ENCODE assay signal across 8 cellular contexts in the genomic region with DNA sequence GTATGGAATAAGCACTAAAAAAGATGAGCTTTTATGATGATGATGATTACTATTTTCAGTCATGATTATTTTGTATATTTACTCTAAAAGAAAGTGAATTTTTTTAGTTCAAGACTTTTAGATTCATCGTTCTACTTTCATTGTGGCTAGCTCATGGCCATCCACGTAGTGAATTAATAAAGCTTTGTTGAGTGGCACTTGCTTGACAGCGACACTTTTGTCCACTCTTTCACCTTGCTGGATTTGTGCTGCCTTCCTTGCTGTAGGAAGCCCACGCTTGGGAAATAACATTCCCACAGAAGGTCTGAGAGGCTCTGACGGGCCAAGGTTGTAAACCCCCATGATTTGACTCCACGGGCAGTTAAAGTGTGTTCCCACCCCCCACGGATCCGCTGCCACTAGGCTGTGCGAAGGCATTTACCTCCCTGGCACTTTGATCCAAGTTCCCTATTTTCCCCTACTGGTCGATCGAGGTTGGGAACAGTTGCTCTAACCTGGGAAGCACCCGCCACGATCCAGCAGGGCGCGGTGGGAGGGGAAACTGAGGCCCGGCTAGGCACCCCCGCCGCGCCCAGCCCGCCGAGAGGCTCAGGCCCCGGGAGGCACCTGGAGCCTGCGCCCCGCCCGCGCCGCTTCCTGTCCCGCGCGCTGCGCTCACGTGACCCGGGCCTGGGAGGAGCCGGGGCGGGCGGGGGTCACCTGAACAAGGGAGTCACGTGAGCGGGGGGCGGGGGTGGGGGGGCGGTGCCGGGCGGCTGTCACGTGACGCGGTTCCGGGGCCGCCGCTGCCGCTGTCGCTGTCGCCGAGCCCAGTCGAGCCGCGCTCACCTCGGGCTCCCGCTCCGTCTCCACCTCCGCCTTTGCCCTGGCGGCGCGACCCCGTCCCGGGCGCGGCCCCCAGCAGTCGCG. TPM values are rescaled to one million over a fixed set of nuclear protein-coding genes. Genes with fewer than 3 reads are reported as not detected.
A peak's percentile ranks its signal among the peaks of the same experiment; 100 is the strongest.
DNase-seq lines count a peak whose midpoint lies in the region; FAIRE-seq and TF ChIP-seq lines count a peak whose summit lies in the region.

A gene with protein sequence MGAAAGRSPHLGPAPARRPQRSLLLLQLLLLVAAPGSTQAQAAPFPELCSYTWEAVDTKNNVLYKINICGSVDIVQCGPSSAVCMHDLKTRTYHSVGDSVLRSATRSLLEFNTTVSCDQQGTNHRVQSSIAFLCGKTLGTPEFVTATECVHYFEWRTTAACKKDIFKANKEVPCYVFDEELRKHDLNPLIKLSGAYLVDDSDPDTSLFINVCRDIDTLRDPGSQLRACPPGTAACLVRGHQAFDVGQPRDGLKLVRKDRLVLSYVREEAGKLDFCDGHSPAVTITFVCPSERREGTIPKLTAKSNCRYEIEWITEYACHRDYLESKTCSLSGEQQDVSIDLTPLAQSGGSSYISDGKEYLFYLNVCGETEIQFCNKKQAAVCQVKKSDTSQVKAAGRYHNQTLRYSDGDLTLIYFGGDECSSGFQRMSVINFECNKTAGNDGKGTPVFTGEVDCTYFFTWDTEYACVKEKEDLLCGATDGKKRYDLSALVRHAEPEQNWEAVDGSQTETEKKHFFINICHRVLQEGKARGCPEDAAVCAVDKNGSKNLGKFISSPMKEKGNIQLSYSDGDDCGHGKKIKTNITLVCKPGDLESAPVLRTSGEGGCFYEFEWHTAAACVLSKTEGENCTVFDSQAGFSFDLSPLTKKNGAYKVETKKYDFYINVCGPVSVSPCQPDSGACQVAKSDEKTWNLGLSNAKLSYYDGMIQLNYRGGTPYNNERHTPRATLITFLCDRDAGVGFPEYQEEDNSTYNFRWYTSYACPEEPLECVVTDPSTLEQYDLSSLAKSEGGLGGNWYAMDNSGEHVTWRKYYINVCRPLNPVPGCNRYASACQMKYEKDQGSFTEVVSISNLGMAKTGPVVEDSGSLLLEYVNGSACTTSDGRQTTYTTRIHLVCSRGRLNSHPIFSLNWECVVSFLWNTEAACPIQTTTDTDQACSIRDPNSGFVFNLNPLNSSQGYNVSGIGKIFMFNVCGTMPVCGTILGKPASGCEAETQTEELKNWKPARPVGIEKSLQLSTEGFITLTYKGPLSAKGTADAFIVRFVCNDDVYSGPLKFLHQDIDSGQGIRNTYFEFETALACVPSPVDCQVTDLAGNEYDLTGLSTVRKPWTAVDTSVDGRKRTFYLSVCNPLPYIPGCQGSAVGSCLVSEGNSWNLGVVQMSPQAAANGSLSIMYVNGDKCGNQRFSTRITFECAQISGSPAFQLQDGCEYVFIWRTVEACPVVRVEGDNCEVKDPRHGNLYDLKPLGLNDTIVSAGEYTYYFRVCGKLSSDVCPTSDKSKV (N-terminal part only) (plus strand): TSS at position 788 of the 909 bp plus-strand sequence. CDS start 165 bp downstream, outside the sequence.

- H3K9ac ChIP-seq in Loucy (ENCODE audit: low read depth, low read length, poor library complexity, severe bottlenecking) (peak within 1 kb of the TSS; percentile 83), neuronal stem cell (ENCODE audit: low read depth, low read length, poor library complexity) (peak within 1 kb of the TSS; percentile 98), subcutaneous abdominal adipose tissue (ENCODE audit: low read length in 5 of 5) (peak within 1 kb of the TSS; percentile 73 to 92 (median 87))

- peak within 1 kb of the TSS; percentile 1 for H4K8ac ChIP-seq in neuronal stem cell (ENCODE audit: low read depth, low read length)

- H3K27me3 ChIP-seq in Loucy (ENCODE audit: insufficient read depth, low read length, poor library complexity, severe bottlenecking) (peaks cover 14% of the 10 kb centered on the region), neuronal stem cell (ENCODE audit: control insufficient read depth in 3 of 3, insufficient read depth in 3 of 3, low read depth in 1 of 3, low read length in 3 of 3) (peaks cover 0 to 29% (median 0%) of the 10 kb centered on the region in 3 experiments), subcutaneous abdominal adipose tissue (ENCODE audit: control insufficient read depth in 5 of 5, insufficient read depth in 4 of 5, low read length in 5 of 5) (peaks cover 0 to 2% (median 0%) of the 10 kb centered on the region in 5 donors)

- H3K4ac ChIP-seq in neuronal stem cell (ENCODE audit: low read length) = no peak within 1 kb of the TSS

- peaks cover 30% of the 10 kb centered on the region for H4K20me1 ChIP-seq in Loucy (ENCODE audit: insufficient read depth, low read length, poor library complexity, severe bottlenecking)

- TF ChIP-seq CTCF in Loucy (conservative IDR thresholded peaks at IDR 0.05; ENCODE audit: low read length) = no peak

- H3K4me2 ChIP-seq in Loucy (ENCODE audit: low read depth, low read length, poor library complexity, severe bottlenecking) (peak within 1 kb of the TSS; percentile 100), neuronal stem cell (ENCODE audit: insufficient read depth, low read length, poor library complexity, severe bottlenecking) (peak within 1 kb of the TSS; percentile 85)

- H3K9me2 ChIP-seq in Loucy (replicated peaks; ENCODE audit: low read depth, low read length) = no peaks in the 10 kb centered on the region

- H4K91ac ChIP-seq in neuronal stem cell (ENCODE audit: low read depth, low read length, poor library complexity) = no peak within 1 kb of the TSS

- H3K27ac ChIP-seq in neuronal stem cell (replicated peaks; ENCODE audit: low read length) = peak within 1 kb of the TSS; percentile 45
- H3K27ac ChIP-seq in subcutaneous abdominal adipose tissue (ENCODE audit: low read depth, low read length) = peak within 1 kb of the TSS; percentile 88

- H3K79me2 ChIP-seq in Loucy (ENCODE audit: insufficient read depth, low read length) = peaks cover 40% of the 10 kb centered on the region

- peak within 1 kb of the TSS; percentile 31 for H2BK12ac ChIP-seq in neuronal stem cell (ENCODE audit: low read length)

- peak; percentile 35 for DNase-seq in GDM1 (lab: John Stamatoyannopoulos, UW)
- DNase-seq in H54 (ENCODE audit: insufficient read length, low spot score) = peak; percentile 75
- peak; percentile 88 for DNase-seq in SK-N-DZ (ENCODE audit: low spot score)
- DNase-seq in activated naive CD4-positive, alpha-beta T cell treated with Interleukin-2 at 50 U/mL for 16 hours = peak; percentile 93
- peak; percentile 70 for DNase-seq in foreskin melanocyte
- DNase-seq in neuronal stem cell (ENCODE audit: low spot score) = peak; percentile 83

- no CpG with 5 or more reads among the region's 68 CpGs for WGBS in neuronal stem cell (ENCODE audit: extremely low coverage in 2 of 2, insufficient read length in 2 of 2, insufficient replicate concordance in 1 of 2), 2 donors

- H2BK5ac ChIP-seq in neuronal stem cell (ENCODE audit: low read length) = peak within 1 kb of the TSS; percentile 67

- peak within 1 kb of the TSS; percentile 90 for H3K23ac ChIP-seq in neuronal stem cell (ENCODE audit: low read depth, low read length, poor library complexity)

- peak; percentile 63 for TF ChIP-seq POLR2A in H54 (IDR thresholded peaks at IDR 0.05; ENCODE audit: low read depth, low read length)

- H3K4me1 ChIP-seq in Loucy (ENCODE audit: insufficient read depth, low read length, poor library complexity, severe bottlenecking) (peaks cover 39% of the 10 kb centered on the region), neuronal stem cell (ENCODE audit: control insufficient read depth in 2 of 2, insufficient read depth in 1 of 2, low read depth in 1 of 2, low read length in 2 of 2) (peaks cover 5 to 14% of the 10 kb centered on the region in 2 donors), subcutaneous abdominal adipose tissue (ENCODE audit: control insufficient read depth in 5 of 5, insufficient read depth in 5 of 5, low read length in 5 of 5) (peaks cover 4 to 36% (median 32%) of the 10 kb centered on the region in 5 donors)

- H2AK5ac ChIP-seq in neuronal stem cell (ENCODE audit: low read depth, low read length) = peak within 1 kb of the TSS; percentile 44

- H3K36me3 ChIP-seq in Loucy (ENCODE audit: insufficient read depth, low read length) (no peaks in the 10 kb centered on the region), neuronal stem cell (replicated peaks in 1 of 2; ENCODE audit: control insufficient read depth in 2 of 2, insufficient read depth in 2 of 2, low read length in 2 of 2) (peaks cover 0 to 7% of the 10 kb centered on the region in 2 donors), subcutaneous abdominal adipose tissue (ENCODE audit: control insufficient read depth in 5 of 5, insufficient read depth in 5 of 5, low read length in 5 of 5) (no peaks in the 10 kb centered on the region)

- H3K79me1 ChIP-seq in neuronal stem cell (ENCODE audit: low read depth, low read length) = peaks cover 12% of the 10 kb centered on the region

- H2BK120ac ChIP-seq in neuronal stem cell (ENCODE audit: low read depth, low read length) = no peak within 1 kb of the TSS

- H2AFZ ChIP-seq in Loucy (ENCODE audit: low read length) = peak within 1 kb of the TSS; percentile 99
- H2AFZ ChIP-seq in neuronal stem cell (ENCODE audit: low read length) = peak within 1 kb of the TSS; percentile 98

- H3K14ac ChIP-seq in neuronal stem cell (ENCODE audit: low read length) = peak within 1 kb of the TSS; percentile 76

- H3K18ac ChIP-seq in neuronal stem cell (ENCODE audit: low read length) = peak within 1 kb of the TSS; percentile 96

- peak within 1 kb of the TSS; percentile 39 for H2BK15ac ChIP-seq in neuronal stem cell (ENCODE audit: low read length)

- H3K4me3 ChIP-seq in Loucy (ENCODE audit: low read length, poor library complexity, severe bottlenecking) (peak within 1 kb of the TSS; percentile 88), neuronal stem cell (ENCODE audit: low read length in 2 of 2) (peak within 1 kb of the TSS; percentile 84 to 99), subcutaneous abdominal adipose tissue (ENCODE audit: low read depth in 1 of 5, low read length in 5 of 5) (peak within 1 kb of the TSS; percentile 72 to 86 (median 83))

- no peak for FAIRE-seq in H54 (lab: Jason Lieb, UNC)

- H3K9me3 ChIP-seq in Loucy (ENCODE audit: insufficient read depth, low read depth, low read length) (no peaks in the 10 kb centered on the region), neuronal stem cell (replicated peaks in 1 of 2; ENCODE audit: control insufficient read depth in 2 of 2, insufficient read depth in 1 of 2, low read depth in 1 of 2, low read length in 2 of 2) (no peaks in the 10 kb centered on the region), subcutaneous abdominal adipose tissue (ENCODE audit: control insufficient read depth in 5 of 5, low read length in 5 of 5) (no peaks in the 10 kb centered on the region)

- H3F3A ChIP-seq in Loucy (ENCODE audit: low read depth) = no peaks in the 10 kb centered on the region

RNA-seq across cellular contexts. Expression of the gene that starts here (rescaled TPM):
- polyA plus RNA-seq in SK-N-DZ (2014; cell fraction: cytosol; rRNA removed) = 9.8 and 13.8 TPM in 2 replicates
- 9.3 and 12.4 TPM in 2 replicates for polyA plus RNA-seq in SK-N-DZ (2014; cell fraction: nucleus; rRNA removed)
- polyA plus RNA-seq in neuronal stem cell (2013, experiment 1 of 2) = 14.0 TPM
- polyA plus RNA-seq in neuronal stem cell (2013, experiment 2 of 2) = 13.5 TPM

Comparison
In these comparisons a context has a peak if more than half of its experiments do, and no peak if none do; other contexts are left out.
1. Peak in every context shown above with its lines: DNase-seq, H3K4me3 ChIP-seq and H3K27ac ChIP-seq.
2. DNase-seq: peak in every context shown above with its lines; median percentile 93 in activated naive CD4-positive, alpha-beta T cell treated with Interleukin-2 at 50 U/mL for 16 hours; 88 in SK-N-DZ; 83 in neuronal stem cell; 75 in H54; 70 in foreskin melanocyte; 35 in GDM1.